ENCODE assay signal across 6 cellular contexts in genomic region chr9:40330958-40331357, GRCh38.
DNase-seq lines count a peak whose midpoint lies in the region; ATAC-seq and TF ChIP-seq lines count a peak whose summit lies in the region.
"Not testable (repeated sequence)": the region's sequence is repeated elsewhere in the genome, so short reads cannot be mapped to it uniquely, and the experiment has no call there.

No MANE protein-coding gene starts in this region.

- H3K4me1 Mint-ChIP-seq in MCF 10A (ENCODE audit: insufficient read depth, unreplicated experiment) = not testable (repeated sequence)

- H3K4me3 Mint-ChIP-seq in MCF 10A (ENCODE audit: unreplicated experiment) = not testable (repeated sequence)

- POLR2A ChIA-PET in MCF 10A (lab: Yijun Ruan, JAX) = not testable (repeated sequence)

- WGBS in spleen, 5 donors = 75 to 94% (median 94%) methylated on average over 2 of the region's 2 CpGs; no CpG with 5 or more reads in 2 of the 5 donors

- H3K4me3 ChIP-seq in right atrium auricular region, spleen, upper lobe of right lung: not testable (repeated sequence)

- H3K27me3 Mint-ChIP-seq in MCF 10A (ENCODE audit: insufficient read depth, unreplicated experiment) = not testable (repeated sequence)

- CTCF ChIA-PET in MCF 10A (lab: Yijun Ruan, JAX) = not testable (repeated sequence)

- BruUV-seq in MCF 10A (replicated peaks; lab: Mats Ljungman, UMichigan) = not testable (repeated sequence)

- H3K9me3 ChIP-seq in right atrium auricular region, spleen, upper lobe of right lung: not testable (repeated sequence)

- not testable (repeated sequence) for H3K27me3 ChIP-seq in right atrium auricular region; spleen (replicated peaks in 1 of 7); upper lobe of right lung

- not testable (repeated sequence) for H3K9me3 Mint-ChIP-seq in MCF 10A (ENCODE audit: unreplicated experiment)

- not testable (repeated sequence) for H3K36me3 ChIP-seq in right atrium auricular region, spleen, upper lobe of right lung

- not testable (repeated sequence) for H3K4me1 ChIP-seq in right atrium auricular region, spleen, upper lobe of right lung

- not testable (repeated sequence) for H3K36me3 Mint-ChIP-seq in MCF 10A (ENCODE audit: insufficient read depth, unreplicated experiment)

- H3K27ac Mint-ChIP-seq in MCF 10A (ENCODE audit: low read depth, unreplicated experiment) = peak overlapping the region; percentile 3

- TF ChIP-seq CTCF in MCF 10A (IDR thresholded peaks at IDR 0.05; ENCODE audit: unreplicated experiment); right atrium auricular region (IDR thresholded peaks at IDR 0.05); spleen (IDR thresholded peaks at IDR 0.05 in 8 of 11, conservative IDR thresholded peaks at IDR 0.05 in 3 of 11); upper lobe of right lung (IDR thresholded peaks at IDR 0.05): not testable (repeated sequence)

- not testable (repeated sequence) for ATAC-seq in upper lobe of right lung

- intact Hi-C loops in MCF 10A (cut with micrococcal nuclease); posterior vena cava (cut with DNase I); spleen (cut with DNase I; ENCODE audit: low total_unique reads); upper lobe of right lung (cut with DNase I): not testable (repeated sequence)

- DNase-seq in MCF 10A (ENCODE audit: unreplicated experiment) = not testable (repeated sequence)
- peak; percentile 47 for DNase-seq in right atrium auricular region (ENCODE audit: low spot score)
- DNase-seq in mesenteric fat pad (ENCODE audit: low spot score) = peak; percentile 64
- peak; percentile 29 for DNase-seq in posterior vena cava (ENCODE audit: low spot score)
- DNase-seq in spleen = peak; percentile 46
- peak; percentile 28 for DNase-seq in upper lobe of right lung

- TF ChIP-seq POLR2A in spleen (IDR thresholded peaks at IDR 0.05) = not testable (repeated sequence)

- not testable (repeated sequence) for H3K27ac ChIP-seq in right atrium auricular region, spleen, upper lobe of right lung
